9 cellular contexts compared by ENCODE assay signal in the genomic region with DNA sequence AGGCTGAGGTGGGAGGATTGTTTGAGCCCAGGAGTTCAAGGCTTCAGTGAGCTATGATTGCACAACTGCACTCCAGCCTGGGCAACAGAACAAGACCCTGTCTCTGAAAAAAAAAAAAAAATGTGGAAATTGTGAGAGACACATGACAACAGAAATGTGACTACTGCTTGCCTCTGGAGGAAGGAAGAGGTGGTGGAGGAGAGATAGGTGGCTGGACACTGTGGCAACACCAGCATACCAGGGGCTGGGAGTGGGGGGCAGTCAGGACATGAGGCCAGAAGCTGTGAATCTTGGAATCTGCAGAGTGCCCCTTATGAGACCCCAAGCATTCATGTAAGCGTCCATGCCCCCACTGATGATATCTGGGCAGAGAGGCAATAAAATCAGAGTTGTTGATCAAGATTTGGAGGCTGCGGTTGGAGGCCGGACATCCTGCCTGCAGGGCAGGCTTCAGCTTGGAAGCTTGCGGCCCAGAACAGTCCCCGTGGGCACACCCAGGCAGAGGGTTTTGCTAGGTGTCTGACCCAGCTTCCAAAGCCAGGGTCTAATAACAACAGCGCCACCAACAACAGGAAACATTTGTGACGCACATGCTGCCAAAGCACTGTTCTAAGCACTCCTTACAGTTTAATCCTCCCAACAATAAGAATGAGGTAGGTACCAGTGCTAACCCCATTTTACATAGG. TPM values are rescaled to one million over a fixed set of nuclear protein-coding genes. Genes with fewer than 3 reads are reported as not detected.
DNase-seq lines count a peak whose midpoint lies in the region; ATAC-seq and TF ChIP-seq lines count a peak whose summit lies in the region.
"Had no signal": no experiment of that assay in that cellular context is flagged by ENCODE, and none has a peak within 500 bp of the region (broad histone marks: within the 10 kb centered on the region; RNA-seq: fewer than 3 reads in every experiment).

No MANE protein-coding gene starts in this region.

- H3K4me1 Mint-ChIP-seq in mesothelial cell of epicardium, result peaks cover 8% of the 10 kb centered on the region

- peak in 1 of 2 donors; percentile 29 for TF ChIP-seq RAD21 in liver (IDR thresholded peaks at IDR 0.05)

- no peaks in the 10 kb centered on the region for H3K27me3 ChIP-seq in liver (ENCODE audit: control insufficient read depth in 4 of 4, insufficient read depth in 4 of 4, low read length in 3 of 4)
- H3K27me3 ChIP-seq in subcutaneous abdominal adipose tissue (ENCODE audit: control insufficient read depth in 5 of 5, insufficient read depth in 4 of 5, low read length in 5 of 5), result peaks cover 0 to 3% (median 0%) of the 10 kb centered on the region in 5 donors

- H3K27me3 Mint-ChIP-seq in mesothelial cell of epicardium (ENCODE audit: low read depth), result no peaks in the 10 kb centered on the region

- H3K4me3 ChIP-seq in liver (ENCODE audit: low read depth in 1 of 3, low read length in 3 of 3) (no peak overlapping the region), subcutaneous abdominal adipose tissue (ENCODE audit: low read depth in 1 of 5, low read length in 5 of 5) (no peak overlapping the region)
- H3K4me3 ChIP-seq: SJSA1 had no signal

- H3K36me3 ChIP-seq in liver (ENCODE audit: control insufficient read depth in 4 of 4, insufficient read depth in 3 of 4, low read depth in 1 of 4, low read length in 3 of 4), result no peaks in the 10 kb centered on the region
- no peaks in the 10 kb centered on the region for H3K36me3 ChIP-seq in subcutaneous abdominal adipose tissue (ENCODE audit: control insufficient read depth in 5 of 5, insufficient read depth in 5 of 5, low read length in 5 of 5)
- H3K36me3 ChIP-seq: SJSA1 had no signal

- in situ Hi-C loops in SK-MEL-5 (cut with HindIII; ENCODE audit: low pct_unique_long_range_greater_than_20kb, low sequenced_read_pairs), result no loop called here

- ATAC-seq in HG03439 (IDR thresholded peaks at IDR 0.05; ENCODE audit: unreplicated experiment) (no peak), GM18867 (IDR thresholded peaks at IDR 0.05; ENCODE audit: unreplicated experiment) (no peak)

- H3K27ac Mint-ChIP-seq in mesothelial cell of epicardium, result no peak overlapping the region

- TF ChIP-seq CTCF in liver (IDR thresholded peaks at IDR 0.05; ENCODE audit: low read depth, low read length, missing input control) (no peak), mesothelial cell of epicardium (IDR thresholded peaks at IDR 0.05; ENCODE audit: unreplicated experiment) (no peak)

- H3K27ac ChIP-seq in liver (ENCODE audit: low read depth in 1 of 2, low read length in 2 of 2) (peak overlapping the region; percentile 59 to 69), subcutaneous abdominal adipose tissue (ENCODE audit: low read depth, low read length) (peak overlapping the region; percentile 35)
- H3K27ac ChIP-seq: SJSA1 had no signal

- H3K9ac ChIP-seq in liver (ENCODE audit: low read depth in 1 of 2, low read length in 2 of 2), result no peak overlapping the region
- H3K9ac ChIP-seq in subcutaneous abdominal adipose tissue (ENCODE audit: low read length in 5 of 5), result no peak overlapping the region

- H3K4me3 Mint-ChIP-seq in mesothelial cell of epicardium, result no peak overlapping the region

- DNase-seq in SK-MEL-5 (ENCODE audit: low read depth, low spot score), result peak; percentile 31
- peak; percentile 47 for DNase-seq in activated T-helper 9 cell treated with anti-CD3 and anti-CD28 coated beads, Interleukin-2, amount 50 U/mL, for 16 hours (ENCODE audit: low read depth)
- DNase-seq in NCI-H82 (lab: John Stamatoyannopoulos, UW), result no peak
- no peak for DNase-seq in mesothelial cell of epicardium (ENCODE audit: low spot score in 2 of 2, unreplicated experiment in 2 of 2)

- WGBS in liver, result 73% methylated on average over 7 of the region's 7 CpGs

- no peaks in the 10 kb centered on the region for H3K36me3 Mint-ChIP-seq in mesothelial cell of epicardium

- H3K9me3 ChIP-seq in liver (ENCODE audit: control insufficient read depth in 4 of 4, low read length in 3 of 4), result no peaks in the 10 kb centered on the region
- H3K9me3 ChIP-seq in subcutaneous abdominal adipose tissue (ENCODE audit: control insufficient read depth in 5 of 5, low read length in 5 of 5), result peaks cover 0 to 4% (median 3%) of the 10 kb centered on the region in 5 donors
- H3K9me3 ChIP-seq: SJSA1 had no signal

- H3K4me1 ChIP-seq in liver (ENCODE audit: control insufficient read depth in 4 of 4, insufficient read depth in 4 of 4, low read length in 3 of 4) (peaks cover 0 to 3% (median under 1%) of the 10 kb centered on the region in 4 donors), subcutaneous abdominal adipose tissue (ENCODE audit: control insufficient read depth in 5 of 5, insufficient read depth in 5 of 5, low read length in 5 of 5) (peaks cover 6 to 41% (median 24%) of the 10 kb centered on the region in 5 donors)
- H3K4me1 ChIP-seq: SJSA1 had no signal

- H3K9me3 Mint-ChIP-seq in mesothelial cell of epicardium, result no peaks in the 10 kb centered on the region

TF ChIP-seq in liver, 16 proteins besides CTCF, POLR2A, EP300 and RAD21:
- peak; percentile 60 for TF ChIP-seq SP1 (IDR thresholded peaks at IDR 0.05)
- TF ChIP-seq NR2F2 (IDR thresholded peaks at IDR 0.05), result peak; percentile 31
- TF ChIP-seq, protein P1, sequence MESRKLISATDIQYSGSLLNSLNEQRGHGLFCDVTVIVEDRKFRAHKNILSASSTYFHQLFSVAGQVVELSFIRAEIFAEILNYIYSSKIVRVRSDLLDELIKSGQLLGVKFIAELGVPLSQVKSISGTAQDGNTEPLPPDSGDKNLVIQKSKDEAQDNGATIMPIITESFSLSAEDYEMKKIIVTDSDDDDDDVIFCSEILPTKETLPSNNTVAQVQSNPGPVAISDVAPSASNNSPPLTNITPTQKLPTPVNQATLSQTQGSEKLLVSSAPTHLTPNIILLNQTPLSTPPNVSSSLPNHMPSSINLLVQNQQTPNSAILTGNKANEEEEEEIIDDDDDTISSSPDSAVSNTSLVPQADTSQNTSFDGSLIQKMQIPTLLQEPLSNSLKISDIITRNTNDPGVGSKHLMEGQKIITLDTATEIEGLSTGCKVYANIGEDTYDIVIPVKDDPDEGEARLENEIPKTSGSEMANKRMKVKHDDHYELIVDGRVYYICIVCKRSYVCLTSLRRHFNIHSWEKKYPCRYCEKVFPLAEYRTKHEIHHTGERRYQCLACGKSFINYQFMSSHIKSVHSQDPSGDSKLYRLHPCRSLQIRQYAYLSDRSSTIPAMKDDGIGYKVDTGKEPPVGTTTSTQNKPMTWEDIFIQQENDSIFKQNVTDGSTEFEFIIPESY (IDR thresholded peaks at IDR 0.05), result no peak

RNA-seq across cellular contexts. Expression of a gene that starts 16.9 kb away (rescaled TPM):
- not detected in 2 replicates for total RNA-seq in SK-MEL-5 (2014; rRNA removed; shearing (Covaris generic))
- not detected in 2 replicates for polyA plus RNA-seq in SK-MEL-5 (2015; cell fraction: cytosol; rRNA removed)
- polyA plus RNA-seq in SK-MEL-5 (2015; cell fraction: nucleus; rRNA removed), result not detected in 2 replicates
- under 1 TPM in 1 of 2 donors, not detected in 1; 0.17 TPM for total RNA-seq in liver
- not detected for polyA plus RNA-seq in liver
- not detected in 3 replicates for total RNA-seq in mesothelial cell of epicardium
- total RNA-seq: SJSA1 had no signal

RNA-seq across cellular contexts. Expression of a gene that starts 37.1 kb away (rescaled TPM):
- 0.98 and 1.2 TPM in 2 replicates for total RNA-seq in SK-MEL-5 (2014; rRNA removed; shearing (Covaris generic))
- polyA plus RNA-seq in SK-MEL-5 (2015; cell fraction: cytosol; rRNA removed), result 0.88 and 2.1 TPM in 2 replicates
- polyA plus RNA-seq in SK-MEL-5 (2015; cell fraction: nucleus; rRNA removed), result 1.3 TPM in 1 of 2 replicates, not detected in the other
- total RNA-seq in liver (10 to 100 TPM; 33.7 to 48.6 TPM), mesothelial cell of epicardium (48.9 to 54.7 TPM (median 51.9 TPM) in 3 replicates)
- polyA plus RNA-seq in liver, result 100 to 1,000 TPM in 1 of 2 donors, 10 to 100 TPM in 1; 47.3 to 150 TPM

RNA-seq across cellular contexts. Expression of a gene that starts 57.1 kb away (rescaled TPM):
- 78.1 and 82.7 TPM in 2 replicates for total RNA-seq in SK-MEL-5 (2014; rRNA removed; shearing (Covaris generic))
- polyA plus RNA-seq in SK-MEL-5 (2015; cell fraction: cytosol; rRNA removed), result 173 and 203 TPM in 2 replicates
- polyA plus RNA-seq in SK-MEL-5 (2015; cell fraction: nucleus; rRNA removed), result 130 TPM in 2 replicates
- total RNA-seq in liver, result 10 to 100 TPM; 31.6 to 80.2 TPM
- polyA plus RNA-seq in liver, result 10 to 100 TPM; 22.8 to 85.9 TPM
- total RNA-seq in mesothelial cell of epicardium, result 135 to 154 TPM (median 137 TPM) in 3 replicates

RNA-seq across cellular contexts. Expression of a gene that starts 57.2 kb away (rescaled TPM):
- 71.3 and 79.3 TPM in 2 replicates for total RNA-seq in SK-MEL-5 (2014; rRNA removed; shearing (Covaris generic))
- 139 and 147 TPM in 2 replicates for polyA plus RNA-seq in SK-MEL-5 (2015; cell fraction: cytosol; rRNA removed)
- 14.3 and 18.9 TPM in 2 replicates for polyA plus RNA-seq in SK-MEL-5 (2015; cell fraction: nucleus; rRNA removed)
- total RNA-seq in liver (1 to 10 TPM; 2.2 to 2.8 TPM), mesothelial cell of epicardium (23.1 to 27.0 TPM (median 24.7 TPM) in 3 replicates)
- 10 to 100 TPM; 11.8 to 22.0 TPM for polyA plus RNA-seq in liver

Comparison
In these comparisons a context has a peak if more than half of its experiments do, and no peak if none do; other contexts are left out.
1. DNase-seq: peak in SK-MEL-5 (single experiment) and activated T-helper 9 cell treated with anti-CD3 and anti-CD28 coated beads, Interleukin-2, amount 50 U/mL, for 16 hours (single experiment); none in NCI-H82 (single experiment) and mesothelial cell of epicardium (0 of 2).
2. RNA of a gene that starts 37.1 kb away (total RNA-seq): 48.9 to 54.7 TPM in mesothelial cell of epicardium and 33.7 to 48.6 TPM in liver; 0.98 to 1.2 TPM in SK-MEL-5; every median in the first group is over 10 times any median in the second.